ENCODE assay signal across 7 cellular contexts in genomic region chr15:98896802-98897732, GRCh38.
DNase-seq lines count a peak whose midpoint lies in the region; TF ChIP-seq lines count a peak whose summit lies in the region.

No MANE protein-coding gene starts in this region.

- no peak overlapping the region for H2AFZ ChIP-seq in hepatocyte

- peaks cover 7% of the 10 kb centered on the region for H3K79me2 ChIP-seq in hepatocyte

- TF ChIP-seq CTCF in hepatocyte (IDR thresholded peaks at IDR 0.05; ENCODE audit: poor library complexity) (no peak), tibial artery (IDR thresholded peaks at IDR 0.05) (no peak)

- intact Hi-C loops in tibial artery (cut with DNase I; ENCODE audit: low total_unique reads): no loop called here

- WGBS in hepatocyte (ENCODE audit: low lambda C conversion rate, missing lambda C conversion rate): 31% methylated on average over 12 of the region's 12 CpGs

- no peaks in the 10 kb centered on the region for H3K9me2 ChIP-seq in hepatocyte (replicated peaks; ENCODE audit: insufficient read depth)

- H4K20me1 ChIP-seq in hepatocyte (ENCODE audit: insufficient read depth, poor library complexity, severe bottlenecking): no peaks in the 10 kb centered on the region

- DNase-seq in HT-29 (ENCODE audit: low spot score) (peak; percentile 31), amniotic epithelial cell (ENCODE audit: low read depth) (peak; percentile 100), hepatocyte (ENCODE audit: low spot score) (peak; percentile 86), tibial artery (no peak), SKM-1 (lab: John Stamatoyannopoulos, UW; ENCODE audit: unreplicated experiment) (no peak), DMS79 treated with DMSO at 0.1 percent for 48 hours (lab: John Stamatoyannopoulos, UW) (no peak)
- no peak for DNase-seq in activated CD4-positive, alpha-beta T cell treated with anti-CD3 and anti-CD28 coated beads for 48 hours

- no peak overlapping the region for H3K4me3 ChIP-seq in hepatocyte
- no peak overlapping the region for H3K4me3 ChIP-seq in tibial artery

- peaks cover 25% of the 10 kb centered on the region for H3K4me1 ChIP-seq in hepatocyte (ENCODE audit: insufficient read depth)
- peaks cover 0 to 80% (median 40%) of the 10 kb centered on the region in 4 donors for H3K4me1 ChIP-seq in tibial artery

- H3K27me3 ChIP-seq in hepatocyte (no peaks in the 10 kb centered on the region), tibial artery (no peaks in the 10 kb centered on the region)

- no peaks in the 10 kb centered on the region for H3K9me3 ChIP-seq in hepatocyte (ENCODE audit: low read depth)
- H3K9me3 ChIP-seq in tibial artery: no peaks in the 10 kb centered on the region

- H3K27ac ChIP-seq in hepatocyte (peak overlapping the region; percentile 94), tibial artery (peak overlapping the region; percentile 22 to 89)

- peak overlapping the region; percentile 6 for H3K4me2 ChIP-seq in hepatocyte

- no peaks in the 10 kb centered on the region for H3K36me3 ChIP-seq in hepatocyte (replicated peaks; ENCODE audit: insufficient read depth, low read depth)
- H3K36me3 ChIP-seq in tibial artery: peaks cover 0 to 14% (median 0%) of the 10 kb centered on the region in 3 donors

Comparison
In these comparisons a context has a peak if more than half of its experiments do, and no peak if none do; other contexts are left out.
1. DNase-seq: peak in HT-29 (single experiment), amniotic epithelial cell (single experiment) and hepatocyte (single experiment); none in tibial artery (0 of 2), SKM-1 (single experiment), DMS79 treated with DMSO at 0.1 percent for 48 hours (single experiment) and activated CD4-positive, alpha-beta T cell treated with anti-CD3 and anti-CD28 coated beads for 48 hours (single experiment).